Comparison of ENCODE assay signal across 8 cellular contexts in genomic region chr9:131366745-131367401, GRCh38. TPM values are rescaled to one million over a fixed set of nuclear protein-coding genes. Genes with fewer than 3 reads are reported as not detected.
DNase-seq lines count a peak whose midpoint lies in the region; ATAC-seq, FAIRE-seq and TF ChIP-seq lines count a peak whose summit lies in the region.

No MANE protein-coding gene starts in this region.

- H3K4me1 Mint-ChIP-seq in activated T-cell treated with anti-CD3 and anti-CD28 coated beads, Interleukin-2, amount 50 U/mL, for 24 hours (ENCODE audit: low read depth), result peaks cover 5% of the 10 kb centered on the region

- H3K4me1 ChIP-seq in foreskin keratinocyte, result peaks cover 3% of the 10 kb centered on the region

- peak; percentile 30 for ATAC-seq in foreskin keratinocyte

- FAIRE-seq in RCC 7860 (lab: Jason Lieb, UNC), result no peak

- peak; percentile 28 for DNase-seq in RCC 7860 (ENCODE audit: low spot score)
- DNase-seq in foreskin keratinocyte, result peak; percentile 56 to 85
- peak; percentile 53 for DNase-seq in retina
- no peak for DNase-seq in activated T-cell treated with anti-CD3 and anti-CD28 coated beads, Interleukin-2, amount 50 U/mL, for 24 hours
- no peak for DNase-seq in activated T-cell treated with anti-CD3 and anti-CD28 coated beads for 4 hours
- no peak for DNase-seq in T-helper 2 cell
- DNase-seq in posterior vena cava (ENCODE audit: low spot score), result no peak

- no peak overlapping the region for H3K4me3 Mint-ChIP-seq in activated T-cell treated with anti-CD3 and anti-CD28 coated beads, Interleukin-2, amount 50 U/mL, for 24 hours

- TF ChIP-seq CTCF in GM12874 (IDR thresholded peaks at IDR 0.05; ENCODE audit: insufficient read depth, low read depth, low read length) (peak; percentile 25; the same call in 1 of the 2 replicates), foreskin keratinocyte (conservative IDR thresholded peaks at IDR 0.05) (peak; percentile 56)

- intact Hi-C loops in posterior vena cava (cut with DNase I), result no loop called here

- H3K27ac ChIP-seq in foreskin keratinocyte, result no peak overlapping the region

- H3K27me3 Mint-ChIP-seq in activated T-cell treated with anti-CD3 and anti-CD28 coated beads, Interleukin-2, amount 50 U/mL, for 24 hours, result no peaks in the 10 kb centered on the region

- H3K9me3 Mint-ChIP-seq in activated T-cell treated with anti-CD3 and anti-CD28 coated beads, Interleukin-2, amount 50 U/mL, for 24 hours, result no peaks in the 10 kb centered on the region

- H3K36me3 Mint-ChIP-seq in activated T-cell treated with anti-CD3 and anti-CD28 coated beads, Interleukin-2, amount 50 U/mL, for 24 hours (ENCODE audit: low read depth), result no peaks in the 10 kb centered on the region

- H3K27me3 ChIP-seq in foreskin keratinocyte, result no peaks in the 10 kb centered on the region

- H3K27ac Mint-ChIP-seq in activated T-cell treated with anti-CD3 and anti-CD28 coated beads, Interleukin-2, amount 50 U/mL, for 24 hours, result no peak overlapping the region

RNA-seq across cellular contexts. Expression of gene PRRC2B, which starts 27.0 kb away (rescaled TPM):
- total RNA-seq in foreskin keratinocyte, result 85.0 and 89.2 TPM in 2 replicates
- 29.7 and 32.0 TPM in 2 replicates for polyA plus RNA-seq in foreskin keratinocyte
- 100 to 1,000 TPM; 148 to 151 TPM for total RNA-seq in posterior vena cava

Comparison
In these comparisons a context has a peak if more than half of its experiments do, and no peak if none do; other contexts are left out.
1. DNase-seq: peak in RCC 7860 (single experiment), foreskin keratinocyte (2 of 2) and retina (single experiment); none in activated T-cell treated with anti-CD3 and anti-CD28 coated beads, Interleukin-2, amount 50 U/mL, for 24 hours (single experiment), activated T-cell treated with anti-CD3 and anti-CD28 coated beads for 4 hours (single experiment), T-helper 2 cell (0 of 5) and posterior vena cava (single experiment).